ENCODE assay signal across 9 cellular contexts in genomic region chr19:48954011-48954594, GRCh38. TPM values are rescaled to one million over a fixed set of nuclear protein-coding genes. Genes with fewer than 3 reads are reported as not detected.
DNase-seq lines count a peak whose midpoint lies in the region; ATAC-seq and TF ChIP-seq lines count a peak whose summit lies in the region.
"Had no signal": no experiment of that assay in that cellular context is flagged by ENCODE, and none has a peak within 500 bp of the region (broad histone marks: within the 10 kb centered on the region; RNA-seq: fewer than 3 reads in every experiment).

No MANE protein-coding gene starts in this region.

- DNase-seq in cardiac muscle cell (ENCODE audit: low read depth in 1 of 2, low spot score in 1 of 2) (no peak), Right ventricle myocardium superior (no peak), MCF 10A (ENCODE audit: unreplicated experiment) (no peak), mesothelial cell of epicardium (ENCODE audit: low spot score in 2 of 2, unreplicated experiment in 2 of 2) (no peak), vagina (ENCODE audit: extremely low spot score in 2 of 2) (no peak), D341Med (ENCODE audit: low spot score) (no peak), NCI-H1417 (lab: John Stamatoyannopoulos, UW) (no peak), NCI-H526 (lab: John Stamatoyannopoulos, UW) (no peak)

- H3K9me3 ChIP-seq in cardiac muscle cell (ENCODE audit: low read depth), result no peaks in the 10 kb centered on the region
- H3K9me3 ChIP-seq in vagina, result no peaks in the 10 kb centered on the region

- intact Hi-C loops in Right ventricle myocardium superior (cut with DNase I), result no loop called here
- intact Hi-C loops in MCF 10A (cut with micrococcal nuclease), result loop anchor here (2.0 to 5.0 kb wide), 2 partner anchors 53 to 77 kb away; partner anchors contain the start of gene NUCB1
- intact Hi-C loops in vagina (cut with DNase I), result loop anchor here (5.0 kb wide), 1 partner anchor 47 kb away; no protein-coding TSS in a partner anchor

- ATAC-seq in Right ventricle myocardium superior (ENCODE audit: poor library complexity), result no peak

- POLR2A ChIA-PET in MCF 10A (lab: Yijun Ruan, JAX), result interaction anchor here (0.6 to 4.3 kb wide), 8 partner anchors 12 to 308 kb away, joined by 3 to 39 read pairs (median 3); partner anchors contain the start of genes CA11, FTL and PPP1R15A

- H3K27me3 Mint-ChIP-seq in MCF 10A (ENCODE audit: insufficient read depth, unreplicated experiment) (no peaks in the 10 kb centered on the region), mesothelial cell of epicardium (ENCODE audit: low read depth) (no peaks in the 10 kb centered on the region)

- H3K4me1 Mint-ChIP-seq in MCF 10A (ENCODE audit: insufficient read depth, unreplicated experiment), result peaks cover 6% of the 10 kb centered on the region
- peaks cover 13% of the 10 kb centered on the region for H3K4me1 Mint-ChIP-seq in mesothelial cell of epicardium

- TF ChIP-seq CTCF in cardiac muscle cell (IDR thresholded peaks at IDR 0.05; ENCODE audit: low read depth, low read length) (no peak), MCF 10A (IDR thresholded peaks at IDR 0.05; ENCODE audit: unreplicated experiment) (no peak), mesothelial cell of epicardium (IDR thresholded peaks at IDR 0.05; ENCODE audit: unreplicated experiment) (no peak), vagina (IDR thresholded peaks at IDR 0.05) (no peak)

- no peak overlapping the region for H3K4me3 ChIP-seq in cardiac muscle cell
- H3K4me3 ChIP-seq in vagina, result peak overlapping the region; percentile 62 to 67

- H3K27ac Mint-ChIP-seq in MCF 10A (ENCODE audit: low read depth, unreplicated experiment), result peak overlapping the region; percentile 83
- H3K27ac Mint-ChIP-seq in mesothelial cell of epicardium, result peak overlapping the region; percentile 96

- H3K4me3 Mint-ChIP-seq in MCF 10A (ENCODE audit: unreplicated experiment) (peak overlapping the region; percentile 81), mesothelial cell of epicardium (peak overlapping the region; percentile 84)

- H3K36me3 ChIP-seq in cardiac muscle cell, result no peaks in the 10 kb centered on the region
- H3K36me3 ChIP-seq in vagina, result no peaks in the 10 kb centered on the region

- BruUV-seq in MCF 10A (replicated peaks; lab: Mats Ljungman, UMichigan), result TSS peak; percentile 45

- TF ChIP-seq POLR2A in vagina (IDR thresholded peaks at IDR 0.05), result no peak

- peak overlapping the region; percentile 83 for H3K27ac ChIP-seq in cardiac muscle cell
- H3K27ac ChIP-seq in vagina, result peak overlapping the region; percentile 89

- H3K36me3 Mint-ChIP-seq in MCF 10A (ENCODE audit: insufficient read depth, unreplicated experiment) (peaks cover 37% of the 10 kb centered on the region), mesothelial cell of epicardium (peaks cover 18% of the 10 kb centered on the region)

- H3K4me1 ChIP-seq in cardiac muscle cell (ENCODE audit: low read depth) (no peaks in the 10 kb centered on the region), vagina (peaks cover 17% of the 10 kb centered on the region)

- H3K9me3 Mint-ChIP-seq in MCF 10A (ENCODE audit: unreplicated experiment), result no peaks in the 10 kb centered on the region
- no peaks in the 10 kb centered on the region for H3K9me3 Mint-ChIP-seq in mesothelial cell of epicardium

- CTCF ChIA-PET in MCF 10A (lab: Yijun Ruan, JAX), result interaction anchor here (0.5 to 1.5 kb wide), 5 partner anchors 8 to 169 kb away, joined by 3 to 6 read pairs (median 3); no protein-coding TSS in a partner anchor

- H3K27me3 ChIP-seq in cardiac muscle cell, result no peaks in the 10 kb centered on the region
- H3K27me3 ChIP-seq in vagina, result no peaks in the 10 kb centered on the region

RNA-seq across cellular contexts. Expression of gene BAX, which starts 0.6 kb away (rescaled TPM):
- total RNA-seq in cardiac muscle cell (64.2 and 126 TPM in 2 replicates), Right ventricle myocardium superior (21.5 TPM), MCF 10A (2022) (130 and 152 TPM in 2 replicates), mesothelial cell of epicardium (119 to 129 TPM (median 119 TPM) in 3 replicates), vagina (52.3 TPM)
- 68.7 and 95.2 TPM in 2 replicates for polyA plus RNA-seq in cardiac muscle cell

RNA-seq across cellular contexts. Expression of gene FTL, which starts 11.0 kb away (rescaled TPM):
- total RNA-seq in cardiac muscle cell (760 and 891 TPM in 2 replicates), Right ventricle myocardium superior (748 TPM), MCF 10A (2022) (275 and 390 TPM in 2 replicates), mesothelial cell of epicardium (1,022 to 1,078 TPM (median 1,064 TPM) in 3 replicates), vagina (4,380 TPM)
- 1,227 and 1,335 TPM in 2 replicates for polyA plus RNA-seq in cardiac muscle cell

RNA-seq across cellular contexts. Expression of gene DHDH, which starts 20.6 kb away (rescaled TPM):
- total RNA-seq in cardiac muscle cell (2.2 and 4.8 TPM in 2 replicates), Right ventricle myocardium superior (not detected), MCF 10A (2022) (not detected in 2 replicates), mesothelial cell of epicardium (2.3 to 3.5 TPM (median 3.2 TPM) in 3 replicates), vagina (not detected)
- polyA plus RNA-seq in cardiac muscle cell, result 7.0 and 10.2 TPM in 2 replicates
- total RNA-seq: NCI-H460 had no signal

RNA-seq across cellular contexts. Expression of gene GYS1, which starts 39.0 kb away (rescaled TPM):
- total RNA-seq in cardiac muscle cell, result 155 and 165 TPM in 2 replicates
- 175 and 195 TPM in 2 replicates for polyA plus RNA-seq in cardiac muscle cell
- 100 TPM for total RNA-seq in Right ventricle myocardium superior
- total RNA-seq in MCF 10A (2022), result 29.7 and 42.7 TPM in 2 replicates
- 53.6 to 60.5 TPM (median 58.8 TPM) in 3 replicates for total RNA-seq in mesothelial cell of epicardium
- 32.2 TPM for total RNA-seq in vagina

RNA-seq across cellular contexts. Expression of gene RUVBL2, which starts 39.6 kb away (rescaled TPM):
- 240 and 294 TPM in 2 replicates for total RNA-seq in cardiac muscle cell
- 128 and 167 TPM in 2 replicates for polyA plus RNA-seq in cardiac muscle cell
- 41.7 TPM for total RNA-seq in Right ventricle myocardium superior
- total RNA-seq in MCF 10A (2022), result 126 and 156 TPM in 2 replicates
- 62.2 to 67.5 TPM (median 64.2 TPM) in 3 replicates for total RNA-seq in mesothelial cell of epicardium
- total RNA-seq in vagina, result 100 TPM
